In the genomic region with DNA sequence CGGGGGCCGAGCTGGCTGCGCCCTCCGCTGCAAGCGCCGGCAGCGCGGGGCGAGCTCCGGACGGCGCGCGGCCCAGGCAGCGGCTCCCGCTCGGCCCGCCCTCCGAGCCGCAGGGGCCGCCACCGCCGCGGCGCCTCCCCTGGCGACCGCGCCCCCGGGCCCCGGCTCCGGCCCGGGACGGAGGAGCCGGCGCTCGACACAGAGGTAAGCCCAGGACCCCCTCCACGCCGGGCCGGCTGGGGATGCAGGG, we compare ENCODE assay signal across 8 cellular contexts. TPM values are rescaled to one million over a fixed set of nuclear protein-coding genes. Genes with fewer than 3 reads are reported as not detected.
DNase-seq lines count a peak whose midpoint lies in the region; ATAC-seq and TF ChIP-seq lines count a peak whose summit lies in the region.

No MANE protein-coding gene starts in this region.

- H3K4me3 ChIP-seq in cardiac muscle cell, result peak overlapping the region; percentile 99
- peak overlapping the region; percentile 33 to 98 (median 74) for H3K4me3 ChIP-seq in adrenal gland
- H3K4me3 ChIP-seq in lower lobe of right lung, result peak overlapping the region; percentile 79

- TF ChIP-seq POLR2A in adrenal gland (IDR thresholded peaks at IDR 0.05), result peak in 1 of 2 donors; percentile 31

- TF ChIP-seq CTCF in cardiac muscle cell (IDR thresholded peaks at IDR 0.05; ENCODE audit: low read depth, low read length), result no peak
- TF ChIP-seq CTCF in adrenal gland (IDR thresholded peaks at IDR 0.05), result no peak
- no peak for TF ChIP-seq CTCF in lower lobe of right lung (IDR thresholded peaks at IDR 0.05)
- no peak for TF ChIP-seq CTCF in mesothelial cell of epicardium (IDR thresholded peaks at IDR 0.05; ENCODE audit: unreplicated experiment)

- intact Hi-C loops in Right ventricle myocardium inferior (cut with DNase I) (loop anchor here (2.0 to 5.0 kb wide), 5 partner anchors 71 to 320 kb away; no protein-coding TSS in a partner anchor), adrenal gland (cut with DNase I) (loop anchor here (5.0 to 10.0 kb wide), 3 partner anchors 68 to 322 kb away; no protein-coding TSS in a partner anchor), lower lobe of right lung (cut with DNase I) (no loop called here)

- no peaks in the 10 kb centered on the region for H3K27me3 Mint-ChIP-seq in mesothelial cell of epicardium (ENCODE audit: low read depth)

- H3K27ac ChIP-seq in cardiac muscle cell (peak overlapping the region; percentile 77), adrenal gland (peak overlapping the region; percentile 66 to 96 (median 79)), lower lobe of right lung (peak overlapping the region; percentile 89)

- H3K27ac Mint-ChIP-seq in mesothelial cell of epicardium, result no peak overlapping the region

- no peaks in the 10 kb centered on the region for H3K36me3 Mint-ChIP-seq in mesothelial cell of epicardium

- no peaks in the 10 kb centered on the region for H3K27me3 ChIP-seq in cardiac muscle cell
- H3K27me3 ChIP-seq in adrenal gland, result no peaks in the 10 kb centered on the region
- no peaks in the 10 kb centered on the region for H3K27me3 ChIP-seq in lower lobe of right lung (ENCODE audit: low read depth)

- H3K9me3 ChIP-seq in cardiac muscle cell (ENCODE audit: low read depth) (no peaks in the 10 kb centered on the region), adrenal gland (replicated peaks in 1 of 3) (no peaks in the 10 kb centered on the region), lower lobe of right lung (no peaks in the 10 kb centered on the region)

- no peaks in the 10 kb centered on the region for H3K36me3 ChIP-seq in cardiac muscle cell
- no peaks in the 10 kb centered on the region for H3K36me3 ChIP-seq in adrenal gland (replicated peaks in 1 of 2)
- H3K36me3 ChIP-seq in lower lobe of right lung, result no peaks in the 10 kb centered on the region

- no peaks in the 10 kb centered on the region for H3K9me3 Mint-ChIP-seq in mesothelial cell of epicardium

- H3K4me1 Mint-ChIP-seq in mesothelial cell of epicardium, result peaks cover 55% of the 10 kb centered on the region

- ATAC-seq in Right ventricle myocardium inferior, result no peak
- ATAC-seq in HG02973 (IDR thresholded peaks at IDR 0.05; ENCODE audit: unreplicated experiment), result peak; percentile 43
- no peak for ATAC-seq in lower lobe of right lung

- 0 to 1% methylated on average over 23 to 39 of the region's 39 CpGs; no CpG with 5 or more reads in 2 of the 4 donors for WGBS in adrenal gland, 4 donors

- no peak overlapping the region for H3K4me3 Mint-ChIP-seq in mesothelial cell of epicardium

- H3K4me1 ChIP-seq in cardiac muscle cell (ENCODE audit: low read depth) (peaks cover 6% of the 10 kb centered on the region), adrenal gland (replicated peaks in 1 of 2) (peaks cover 0 to 12% of the 10 kb centered on the region in 2 donors), lower lobe of right lung (peaks cover 33% of the 10 kb centered on the region)

- DNase-seq in cardiac muscle cell (ENCODE audit: low read depth in 1 of 2, low spot score in 1 of 2) (no peak), Right ventricle myocardium inferior (ENCODE audit: missing footprints) (no peak), adrenal gland (no peak), lower lobe of right lung (no peak), mesothelial cell of epicardium (ENCODE audit: low spot score in 2 of 2, unreplicated experiment in 2 of 2) (no peak), RPMI8226 (no peak), cerebellar nuclear complex (lab: John Stamatoyannopoulos, UW) (no peak)

RNA-seq across cellular contexts. Expression of a gene that starts 0.2 kb away (rescaled TPM):
- 20.0 and 27.8 TPM in 2 replicates for total RNA-seq in cardiac muscle cell
- 33.3 and 37.4 TPM in 2 replicates for polyA plus RNA-seq in cardiac muscle cell
- total RNA-seq in Right ventricle myocardium inferior, result 89.5 TPM
- 10 to 100 TPM; 30.6 to 66.1 (median 49.8) TPM for total RNA-seq in adrenal gland
- 10 to 100 TPM; 16.7 to 68.8 (median 20.8) TPM for polyA plus RNA-seq in adrenal gland
- total RNA-seq in lower lobe of right lung, result 100 TPM
- 78.6 to 84.8 TPM (median 83.7 TPM) in 3 replicates for total RNA-seq in mesothelial cell of epicardium
